In genomic region chr6:74519172-74519571, GRCh38 we compare ENCODE assay signal across 13 cellular contexts.
A peak's percentile ranks its signal among the peaks of the same experiment; 100 is the strongest.
DNase-seq lines count a peak whose midpoint lies in the region; ATAC-seq lines count a peak whose summit lies in the region.
"Had no signal": no experiment of that assay in that cellular context is flagged by ENCODE, and none has a peak within 500 bp of the region (broad histone marks: within the 10 kb centered on the region; RNA-seq: fewer than 3 reads in every experiment).

No MANE protein-coding gene starts in this region.

- no peaks in the 10 kb centered on the region for H3K27me3 Mint-ChIP-seq in activated T-cell treated with anti-CD3 and anti-CD28 coated beads, Interleukin-2, amount 50 U/mL, for 72 hours (ENCODE audit: low read depth)
- H3K27me3 Mint-ChIP-seq: central memory CD8-positive, alpha-beta T cell had no signal

- no peak overlapping the region for H3K4me3 Mint-ChIP-seq in activated T-cell treated with anti-CD3 and anti-CD28 coated beads, Interleukin-2, amount 50 U/mL, for 72 hours
- H3K4me3 Mint-ChIP-seq: central memory CD8-positive, alpha-beta T cell had no signal

- no peaks in the 10 kb centered on the region for H3K36me3 ChIP-seq in GM23248 (ENCODE audit: low read depth)
- H3K36me3 ChIP-seq: Peyer's patch had no signal

- 76 to 92% methylated on average over 1 of the region's 1 CpG for WGBS in GM23248 (ENCODE audit: low coverage in 1 of 2, low lambda C conversion rate in 2 of 2, missing lambda C conversion rate in 2 of 2), 2 experiments

- DNase-seq in GM23248 (peak; percentile 86), SW480 (ENCODE audit: low spot score) (peak; percentile 16), epithelial cell of prostate (ENCODE audit: low read depth, low spot score) (peak; percentile 12), skeletal muscle cell (ENCODE audit: low read depth) (peak; percentile 45), NCI-H345 (lab: John Stamatoyannopoulos, UW) (no peak)
- no peak for DNase-seq in activated T-cell treated with anti-CD3 and anti-CD28 coated beads, Interleukin-2, amount 50 U/mL, for 72 hours
- DNase-seq in stimulated activated CD4-positive, alpha-beta T cell treated with anti-CD3 and anti-CD28 coated beads, Interleukin-2, amount 100 ng/mL, for 48 hours = no peak
- DNase-seq: COR-L47, NCI-H510A, Peyer's patch had no signal

- peak overlapping the region; percentile 6 for H3K4me2 ChIP-seq in GM23248 (ENCODE audit: unreplicated experiment)

- H2AFZ ChIP-seq in GM23248 = no peak overlapping the region

- no peaks in the 10 kb centered on the region for H4K20me1 ChIP-seq in GM23248 (ENCODE audit: insufficient read depth)

- H3F3A ChIP-seq in GM23248 (ENCODE audit: insufficient read depth) = no peaks in the 10 kb centered on the region

- H3K4me3 ChIP-seq in GM23248 (no peak overlapping the region), skeletal muscle cell (ENCODE audit: low read depth, low read length) (no peak overlapping the region)
- H3K4me3 ChIP-seq: Peyer's patch had no signal

- no peaks in the 10 kb centered on the region for H3K9me2 ChIP-seq in GM23248 (ENCODE audit: insufficient read depth)

- H3K4me1 ChIP-seq in GM23248 (ENCODE audit: insufficient read depth) = peaks cover 7% of the 10 kb centered on the region; the same call in 1 of the 2 replicates
- H3K4me1 ChIP-seq: Peyer's patch had no signal

- no peaks in the 10 kb centered on the region for H3K36me3 Mint-ChIP-seq in activated T-cell treated with anti-CD3 and anti-CD28 coated beads, Interleukin-2, amount 50 U/mL, for 72 hours (ENCODE audit: insufficient read depth in 2 of 2)

- H3K27ac ChIP-seq in GM23248 (no peak overlapping the region), epithelial cell of prostate (no peak overlapping the region)
- H3K27ac ChIP-seq: Peyer's patch had no signal

- no peaks in the 10 kb centered on the region for H3K79me2 ChIP-seq in GM23248 (ENCODE audit: insufficient read depth)

- no peak overlapping the region for H3K9ac ChIP-seq in GM23248

- no peaks in the 10 kb centered on the region for H3K9me3 ChIP-seq in GM23248 (ENCODE audit: low read depth)
- H3K9me3 ChIP-seq: Peyer's patch had no signal

- ATAC-seq in HG03460 (IDR thresholded peaks at IDR 0.05; ENCODE audit: unreplicated experiment) = no peak
- ATAC-seq in activated T-cell treated with anti-CD3 and anti-CD28 coated beads, Interleukin-2, amount 50 U/mL, for 72 hours (replicated peaks in 1 of 2) = no peak

- peaks cover 5 to 9% of the 10 kb centered on the region in 2 donors for H3K9me3 Mint-ChIP-seq in activated T-cell treated with anti-CD3 and anti-CD28 coated beads, Interleukin-2, amount 50 U/mL, for 72 hours

- H3K4me1 Mint-ChIP-seq in activated T-cell treated with anti-CD3 and anti-CD28 coated beads, Interleukin-2, amount 50 U/mL, for 72 hours (ENCODE audit: low read depth) = no peaks in the 10 kb centered on the region
- H3K4me1 Mint-ChIP-seq: central memory CD8-positive, alpha-beta T cell had no signal

- in situ Hi-C loops in GM23248 (cut with MboI) = no loop called here

- no peaks in the 10 kb centered on the region for H3K27me3 ChIP-seq in GM23248 (replicated peaks; ENCODE audit: insufficient read depth)
- H3K27me3 ChIP-seq: Peyer's patch had no signal

- H3K27ac Mint-ChIP-seq in activated T-cell treated with anti-CD3 and anti-CD28 coated beads, Interleukin-2, amount 50 U/mL, for 72 hours = no peak overlapping the region
- H3K27ac Mint-ChIP-seq: activated T-helper 2 cell treated with anti-CD3 and anti-CD28 coated beads, Interferon-gamma antibody, Interleukin-2, Interleukin-4, amounts not matched to agents 10 μg/mL and 5 μg/mL and 100 μg/mL, durations not matched to agents 14 hours and 24 hours and 36 hours had no signal

Comparison
In these comparisons a context has a peak if more than half of its experiments do, and no peak if none do; other contexts are left out.
1. DNase-seq: peak in GM23248 (single experiment), SW480 (single experiment), epithelial cell of prostate (single experiment) and skeletal muscle cell (single experiment); none in activated T-cell treated with anti-CD3 and anti-CD28 coated beads, Interleukin-2, amount 50 U/mL, for 72 hours (0 of 2), stimulated activated CD4-positive, alpha-beta T cell treated with anti-CD3 and anti-CD28 coated beads, Interleukin-2, amount 100 ng/mL, for 48 hours (0 of 2) and NCI-H345 (single experiment).